In genomic region chr12:105409881-105410471, GRCh38 we compare ENCODE assay signal across 8 cellular contexts.
DNase-seq lines count a peak whose midpoint lies in the region; ATAC-seq and TF ChIP-seq lines count a peak whose summit lies in the region.

No MANE protein-coding gene starts in this region.

- no peak for DNase-seq in stimulated activated naive CD8-positive, alpha-beta T cell treated with anti-CD3 and anti-CD28 coated beads, Interleukin-15, amount 100 ng/mL, for 72 hours
- no peak for DNase-seq in stimulated activated naive CD8-positive, alpha-beta T cell treated with anti-CD3 and anti-CD28 coated beads, Interleukin-15, Interleukin-2, amounts not matched to agents 100 U/mL and 50 U/mL, for 24 hours
- DNase-seq in foreskin melanocyte (peak; percentile 35), thyroid gland (peak; percentile 7 to 12), PC-3 (no peak), mesendoderm (no peak)

- H3K4me1 Mint-ChIP-seq in stimulated activated naive CD8-positive, alpha-beta T cell treated with anti-CD3 and anti-CD28 coated beads, Interleukin-15, amount 100 ng/mL, for 72 hours, result peaks cover 11% of the 10 kb centered on the region

- ATAC-seq in stimulated activated naive CD8-positive, alpha-beta T cell treated with anti-CD3 and anti-CD28 coated beads, Interleukin-15, amount 100 ng/mL, for 72 hours, result no peak
- ATAC-seq in stimulated activated naive CD8-positive, alpha-beta T cell treated with anti-CD3 and anti-CD28 coated beads, Interleukin-15, Interleukin-2, amounts not matched to agents 100 U/mL and 50 U/mL, for 24 hours, result no peak
- no peak for ATAC-seq in PC-3
- no peak for ATAC-seq in HG03095 (IDR thresholded peaks at IDR 0.05; ENCODE audit: unreplicated experiment)

- H3K79me1 ChIP-seq in mesendoderm (ENCODE audit: low read length), result no peaks in the 10 kb centered on the region

- POLR2A ChIA-PET in PC-3 (lab: Charles Lee; ENCODE audit: unreplicated experiment), result no interaction called here

- BruUV-seq in PC-3 (replicated peaks; lab: Mats Ljungman, UMichigan), result no TSS peak

- 20 to 23% methylated on average over 7 of the region's 7 CpGs for WGBS in thyroid gland, 2 donors
- no CpG with 5 or more reads among the region's 7 CpGs for WGBS in mesendoderm (ENCODE audit: extremely low coverage, insufficient coverage, low lambda C conversion rate)

- no peak overlapping the region for H2AK5ac ChIP-seq in mesendoderm (ENCODE audit: low read length)

- H3K4me3 Mint-ChIP-seq in stimulated activated naive CD8-positive, alpha-beta T cell treated with anti-CD3 and anti-CD28 coated beads, Interleukin-15, amount 100 ng/mL, for 72 hours, result peak overlapping the region; percentile 13 to 62

- H3K4me1 ChIP-seq in thyroid gland, result peaks cover 0 to 8% of the 10 kb centered on the region in 2 donors
- no peaks in the 10 kb centered on the region for H3K4me1 ChIP-seq in PC-3 (ENCODE audit: insufficient read depth, low read length)
- no peaks in the 10 kb centered on the region for H3K4me1 ChIP-seq in mesendoderm (ENCODE audit: control insufficient read depth, low read depth, low read length)

- no peak overlapping the region for H3K4me2 ChIP-seq in PC-3 (ENCODE audit: low read length)
- H3K4me2 ChIP-seq in mesendoderm (ENCODE audit: low read length), result no peak overlapping the region

- peak overlapping the region; percentile 9 to 12 for H3K27ac Mint-ChIP-seq in stimulated activated naive CD8-positive, alpha-beta T cell treated with anti-CD3 and anti-CD28 coated beads, Interleukin-15, amount 100 ng/mL, for 72 hours

- H3K27me3 ChIP-seq in thyroid gland (no peaks in the 10 kb centered on the region), PC-3 (ENCODE audit: low read length) (no peaks in the 10 kb centered on the region), mesendoderm (ENCODE audit: insufficient read depth, low read length, poor library complexity) (no peaks in the 10 kb centered on the region)

- CTCF ChIA-PET in PC-3 (lab: Charles Lee), result no interaction called here

- no peaks in the 10 kb centered on the region for H3K27me3 Mint-ChIP-seq in stimulated activated naive CD8-positive, alpha-beta T cell treated with anti-CD3 and anti-CD28 coated beads, Interleukin-15, amount 100 ng/mL, for 72 hours

- no peak overlapping the region for H4K5ac ChIP-seq in mesendoderm (ENCODE audit: low read length)

- no peak overlapping the region for H3K18ac ChIP-seq in mesendoderm (ENCODE audit: low read length)

- H3K9ac ChIP-seq in PC-3 (ENCODE audit: low read length) (no peak overlapping the region), mesendoderm (ENCODE audit: low read length) (no peak overlapping the region)

- no peak overlapping the region for H4K8ac ChIP-seq in mesendoderm (ENCODE audit: low read depth, low read length)

- no peak for TF ChIP-seq CTCF in thyroid gland (IDR thresholded peaks at IDR 0.05)
- no peak for TF ChIP-seq CTCF in PC-3 (conservative IDR thresholded peaks at IDR 0.05; ENCODE audit: low read depth, low read length)

- H3K23ac ChIP-seq in mesendoderm (ENCODE audit: low read length), result no peak overlapping the region

- no peak overlapping the region for H2BK5ac ChIP-seq in mesendoderm (ENCODE audit: low read length)

- H3F3A ChIP-seq in PC-3 (ENCODE audit: low read length, unreplicated experiment), result no peaks in the 10 kb centered on the region

- H3K9me3 ChIP-seq in thyroid gland, result no peaks in the 10 kb centered on the region
- H3K9me3 ChIP-seq in PC-3 (ENCODE audit: low read length), result no peaks in the 10 kb centered on the region

- no peaks in the 10 kb centered on the region for H3K9me2 ChIP-seq in PC-3 (replicated peaks; ENCODE audit: low read length)

- no peak overlapping the region for H2BK15ac ChIP-seq in mesendoderm (replicated peaks; ENCODE audit: low read depth)

- H3K36me3 ChIP-seq in thyroid gland (no peaks in the 10 kb centered on the region), PC-3 (ENCODE audit: low read depth, low read length) (no peaks in the 10 kb centered on the region), mesendoderm (ENCODE audit: control insufficient read depth, insufficient read depth, low read length) (no peaks in the 10 kb centered on the region)

- TF ChIP-seq POLR2A in thyroid gland (IDR thresholded peaks at IDR 0.05), result no peak

- no peak overlapping the region for H3K4ac ChIP-seq in mesendoderm (ENCODE audit: low read depth, low read length)

- H3K79me2 ChIP-seq in PC-3 (ENCODE audit: low read length) (no peaks in the 10 kb centered on the region), mesendoderm (ENCODE audit: control insufficient read depth, insufficient read depth, low read length) (no peaks in the 10 kb centered on the region)

- H3K56ac ChIP-seq in mesendoderm (ENCODE audit: low read length), result no peak overlapping the region

- no peaks in the 10 kb centered on the region for H4K20me1 ChIP-seq in PC-3 (ENCODE audit: low read length)

- H3K27ac ChIP-seq in thyroid gland (no peak overlapping the region), PC-3 (ENCODE audit: low read length) (no peak overlapping the region), mesendoderm (ENCODE audit: low read depth, low read length) (no peak overlapping the region)

- H2BK120ac ChIP-seq in mesendoderm (ENCODE audit: low read depth, low read length), result no peak overlapping the region

- intact Hi-C loops in thyroid gland (cut with DNase I) (no loop called here), PC-3 (cut with micrococcal nuclease) (loop anchor here (10.0 kb wide), 1 partner anchor 875 kb away; no protein-coding TSS in a partner anchor)

- no peaks in the 10 kb centered on the region for H3K9me3 Mint-ChIP-seq in stimulated activated naive CD8-positive, alpha-beta T cell treated with anti-CD3 and anti-CD28 coated beads, Interleukin-15, amount 100 ng/mL, for 72 hours

- no peak overlapping the region for H2AFZ ChIP-seq in PC-3 (ENCODE audit: low read length)

- no peak overlapping the region for H3K4me3 ChIP-seq in thyroid gland (replicated peaks in 1 of 3)
- H3K4me3 ChIP-seq in PC-3 (ENCODE audit: low read length), result no peak overlapping the region
- H3K4me3 ChIP-seq in mesendoderm (ENCODE audit: low read length), result no peak overlapping the region

TF ChIP-seq in PFSK-1, 5 proteins besides CTCF, POLR2A, EP300 and RAD21:
- TF ChIP-seq REST (IDR thresholded peaks at IDR 0.05; ENCODE audit: insufficient read depth in 1 of 2, low read depth in 2 of 2, low read length in 2 of 2) (peak in 1 of 2 experiments; percentile 66; a peak in 1 of 4 replicates), SIN3A (IDR thresholded peaks at IDR 0.05; ENCODE audit: borderline replicate concordance, insufficient read depth, low read length) (no peak), POLR2AphosphoS5 (IDR thresholded peaks at IDR 0.05; ENCODE audit: low read depth, low read length) (peak; percentile 23; the same call in 1 of the 2 replicates)

Comparison
In these comparisons a context has a peak if more than half of its experiments do, and no peak if none do; other contexts are left out.
1. DNase-seq: peak in foreskin melanocyte (single experiment) and thyroid gland (2 of 2); none in stimulated activated naive CD8-positive, alpha-beta T cell treated with anti-CD3 and anti-CD28 coated beads, Interleukin-15, amount 100 ng/mL, for 72 hours (0 of 2), stimulated activated naive CD8-positive, alpha-beta T cell treated with anti-CD3 and anti-CD28 coated beads, Interleukin-15, Interleukin-2, amounts not matched to agents 100 U/mL and 50 U/mL, for 24 hours (single experiment), PC-3 (single experiment) and mesendoderm (single experiment).